Comparison of ENCODE assay signal across 19 cellular contexts in genomic region chr1:211814313-211814712, GRCh38.
"Had no signal": no experiment of that assay in that cellular context is flagged by ENCODE, and none has a peak within 500 bp of the region (broad histone marks: within the 10 kb centered on the region; RNA-seq: fewer than 3 reads in every experiment).

No MANE protein-coding gene starts in this region.

- H3K27me3 ChIP-seq: pancreas, right lobe of liver, transverse colon, vagina had no signal

- H3K27ac ChIP-seq: lower lobe of right lung, pancreas, right lobe of liver, thoracic aorta, transverse colon, vagina had no signal

- ATAC-seq: left colon; natural killer cell; stimulated activated naive B cell treated with anti-CD40 and anti-IgM and Interleukin-4, amounts not matched to agents 10 μg/mL and 1 μg/mL and 100 μg/mL, for 72 hours had no signal

- H3K36me3 ChIP-seq: thoracic aorta, transverse colon, vagina had no signal

- H3K4me3 ChIP-seq: left ventricle myocardium inferior, lower lobe of right lung, pancreas, right lobe of liver, thoracic aorta, transverse colon, vagina had no signal

- H3K9me3 ChIP-seq: left ventricle myocardium inferior, lower lobe of right lung, pancreas, right lobe of liver, thoracic aorta, transverse colon, vagina had no signal

- FAIRE-seq: frontal cortex, pancreas, small intestine had no signal

- DNase-seq: cortex of kidney; effector CD4-positive, alpha-beta T cell; immature natural killer cell; islet precursor cell; kidney glomerular epithelial cell; left colon; natural killer cell; small intestine; stimulated activated CD4-positive, alpha-beta T cell treated with anti-CD3 and anti-CD28 coated beads, Interleukin-15, amount 100 ng/mL, for 24 hours; stimulated activated CD4-positive, alpha-beta T cell treated with anti-CD3 and anti-CD28 coated beads, Interleukin-2, amount 100 ng/mL, for 48 hours; stimulated activated naive B cell treated with anti-CD40 and anti-IgM and Interleukin-4, amounts not matched to agents 10 μg/mL and 1 μg/mL and 100 μg/mL, for 72 hours had no signal
